9 cellular contexts compared by ENCODE assay signal in genomic region chr5:59893436-59894227, GRCh38. TPM values are rescaled to one million over a fixed set of nuclear protein-coding genes. Genes with fewer than 3 reads are reported as not detected.
A peak's percentile ranks its signal among the peaks of the same experiment; 100 is the strongest.
DNase-seq lines count a peak whose midpoint lies in the region; ATAC-seq, FAIRE-seq and TF ChIP-seq lines count a peak whose summit lies in the region.
"Had no signal": no experiment of that assay in that cellular context is flagged by ENCODE, and none has a peak within 500 bp of the region (broad histone marks: within the 10 kb centered on the region; RNA-seq: fewer than 3 reads in every experiment).

TSS of gene PDE4D (minus strand) at chr5:59893726.

- H3F3A ChIP-seq in smooth muscle cell (ENCODE audit: low read depth): no peaks in the 10 kb centered on the region

- H3K79me2 ChIP-seq in smooth muscle cell (ENCODE audit: low read depth): no peaks in the 10 kb centered on the region

- H3K36me3 Mint-ChIP-seq in activated CD4-positive, alpha-beta T cell treated with anti-CD3 and anti-CD28 coated beads, Interleukin-2, amount 10 ng/mL, durations not matched to agents 7 days and 5 days (ENCODE audit: low read depth): no peaks in the 10 kb centered on the region
- peaks cover 5 to 6% (median 6%) of the 10 kb centered on the region in 3 donors for H3K36me3 Mint-ChIP-seq in immature natural killer cell

- peak; percentile 6 for DNase-seq in activated CD4-positive, alpha-beta T cell treated with anti-CD3 and anti-CD28 coated beads, Interleukin-2, amount 10 ng/mL, durations not matched to agents 7 days and 5 days
- DNase-seq in activated CD4-positive, alpha-beta T cell treated with anti-CD3 and anti-CD28 coated beads, Interleukin-2, amount 50 U/mL, for 1 hour: no peak
- peak; percentile 32 for DNase-seq in NCI-H345 (lab: John Stamatoyannopoulos, UW)
- peak; percentile 48 for DNase-seq in bronchial epithelial cell (ENCODE audit: low read depth)
- DNase-seq in immature natural killer cell: no peak
- peak; percentile 28 for DNase-seq in smooth muscle cell (lab: John Stamatoyannopoulos, UW; ENCODE audit: unreplicated experiment)
- no peak for DNase-seq in effector memory CD4-positive, alpha-beta T cell

- peaks cover 18% of the 10 kb centered on the region for H3K27me3 ChIP-seq in bronchial epithelial cell (ENCODE audit: control insufficient read depth, insufficient read depth, low read length)
- H3K27me3 ChIP-seq in smooth muscle cell (ENCODE audit: low read depth): peaks cover 81% of the 10 kb centered on the region
- H3K27me3 ChIP-seq in effector memory CD4-positive, alpha-beta T cell (replicated peaks; ENCODE audit: control insufficient read depth, insufficient read depth, low read length, poor library complexity, severe bottlenecking): peaks cover 8% of the 10 kb centered on the region

- H3K9me3 ChIP-seq in smooth muscle cell (replicated peaks; ENCODE audit: low read depth): no peaks in the 10 kb centered on the region
- no peaks in the 10 kb centered on the region for H3K9me3 ChIP-seq in effector memory CD4-positive, alpha-beta T cell (ENCODE audit: control insufficient read depth, low read length)

- no peak for FAIRE-seq in bronchial epithelial cell (lab: Jason Lieb, UNC)
- FAIRE-seq: endometrium had no signal

- no peaks in the 10 kb centered on the region for H3K9me3 Mint-ChIP-seq in activated CD4-positive, alpha-beta T cell treated with anti-CD3 and anti-CD28 coated beads, Interleukin-2, amount 10 ng/mL, durations not matched to agents 7 days and 5 days
- peaks cover 4 to 37% (median 11%) of the 10 kb centered on the region in 6 donors for H3K9me3 Mint-ChIP-seq in immature natural killer cell

- H3K4me1 ChIP-seq in smooth muscle cell (ENCODE audit: low read depth): no peaks in the 10 kb centered on the region
- H3K4me1 ChIP-seq in effector memory CD4-positive, alpha-beta T cell (ENCODE audit: control insufficient read depth, insufficient read depth, low read length, poor library complexity, severe bottlenecking): no peaks in the 10 kb centered on the region

- H2AFZ ChIP-seq in smooth muscle cell (ENCODE audit: low read depth): no peak within 1 kb of the TSS

- H3K4me2 ChIP-seq in smooth muscle cell: peak within 1 kb of the TSS; percentile 89

- CTCF ChIA-PET in activated CD4-positive, alpha-beta T cell treated with anti-CD3 and anti-CD28 coated beads, Interleukin-2, amount 10 ng/mL, durations not matched to agents 7 days and 5 days (lab: Charles Lee): no interaction called here

- peak within 1 kb of the TSS; percentile 27 for H3K27ac Mint-ChIP-seq in activated CD4-positive, alpha-beta T cell treated with anti-CD3 and anti-CD28 coated beads, Interleukin-2, amount 10 ng/mL, durations not matched to agents 7 days and 5 days
- no peak within 1 kb of the TSS for H3K27ac Mint-ChIP-seq in immature natural killer cell

- H3K4me3 ChIP-seq in bronchial epithelial cell (ENCODE audit: low read depth, low read length) (no peak within 1 kb of the TSS), smooth muscle cell (peak within 1 kb of the TSS; percentile 44)
- no peak within 1 kb of the TSS for H3K4me3 ChIP-seq in effector memory CD4-positive, alpha-beta T cell (ENCODE audit: insufficient read depth, low read depth, low read length, poor library complexity, severe bottlenecking)

- H3K27me3 Mint-ChIP-seq in activated CD4-positive, alpha-beta T cell treated with anti-CD3 and anti-CD28 coated beads, Interleukin-2, amount 10 ng/mL, durations not matched to agents 7 days and 5 days: peaks cover 36% of the 10 kb centered on the region
- peaks cover 8 to 15% (median 14%) of the 10 kb centered on the region in 3 donors for H3K27me3 Mint-ChIP-seq in immature natural killer cell (ENCODE audit: low read depth in 3 of 3)

- no peaks in the 10 kb centered on the region for H3K36me3 ChIP-seq in bronchial epithelial cell (ENCODE audit: control insufficient read depth, insufficient read depth, low read length)
- no peaks in the 10 kb centered on the region for H3K36me3 ChIP-seq in smooth muscle cell (ENCODE audit: low read depth)
- H3K36me3 ChIP-seq in effector memory CD4-positive, alpha-beta T cell (ENCODE audit: control insufficient read depth, insufficient read depth, low read length): no peaks in the 10 kb centered on the region

- TF ChIP-seq CTCF in bronchial epithelial cell (IDR thresholded peaks at IDR 0.05; ENCODE audit: insufficient read depth, low read length, severe bottlenecking): no peak
- no peak for TF ChIP-seq CTCF in smooth muscle cell (IDR thresholded peaks at IDR 0.05; ENCODE audit: borderline replicate concordance, insufficient read depth, poor library complexity, severe bottlenecking)

- H3K27ac ChIP-seq in smooth muscle cell (ENCODE audit: low read depth): no peak within 1 kb of the TSS
- H3K27ac ChIP-seq in effector memory CD4-positive, alpha-beta T cell (ENCODE audit: insufficient read depth, low read length, poor library complexity, severe bottlenecking): no peak within 1 kb of the TSS

- H3K9ac ChIP-seq in smooth muscle cell (ENCODE audit: low read depth): no peak within 1 kb of the TSS

- H3K4me3 Mint-ChIP-seq in activated CD4-positive, alpha-beta T cell treated with anti-CD3 and anti-CD28 coated beads, Interleukin-2, amount 10 ng/mL, durations not matched to agents 7 days and 5 days: no peak within 1 kb of the TSS
- peak within 1 kb of the TSS in 1 of 5 donors; percentile 35 for H3K4me3 Mint-ChIP-seq in immature natural killer cell

- H4K20me1 ChIP-seq in smooth muscle cell (ENCODE audit: low read depth): no peaks in the 10 kb centered on the region

- WGBS in smooth muscle cell (ENCODE audit: low lambda C conversion rate): under 1% methylated on average over 30 of the region's 62 CpGs

- H3K4me1 Mint-ChIP-seq in activated CD4-positive, alpha-beta T cell treated with anti-CD3 and anti-CD28 coated beads, Interleukin-2, amount 10 ng/mL, durations not matched to agents 7 days and 5 days: peaks cover 2% of the 10 kb centered on the region
- no peaks in the 10 kb centered on the region for H3K4me1 Mint-ChIP-seq in immature natural killer cell

- POLR2A ChIA-PET in activated CD4-positive, alpha-beta T cell treated with anti-CD3 and anti-CD28 coated beads, Interleukin-2, amount 10 ng/mL, durations not matched to agents 7 days and 5 days (lab: Charles Lee): no interaction called here

- no peak for ATAC-seq in GM21717 (IDR thresholded peaks at IDR 0.05; ENCODE audit: unreplicated experiment)

RNA-seq across cellular contexts. Expression of gene PDE4D, which starts in this region (rescaled TPM):
- total RNA-seq in activated CD4-positive, alpha-beta T cell treated with anti-CD3 and anti-CD28 coated beads, Interleukin-2, amount 10 ng/mL, durations not matched to agents 7 days and 5 days: 10 to 100 TPM; 62.0 to 67.8 TPM
- total RNA-seq in bronchial epithelial cell: 5.6 and 6.8 TPM in 2 replicates
- polyA plus RNA-seq in immature natural killer cell: 10 to 100 TPM; 10.7 to 15.4 (median 12.6) TPM
- 61.0 and 71.6 TPM in 2 replicates for total RNA-seq in smooth muscle cell
- 16.3 and 16.4 TPM in 2 replicates for polyA plus RNA-seq in smooth muscle cell

Comparison
In these comparisons a context has a peak if more than half of its experiments do, and no peak if none do; other contexts are left out.
1. DNase-seq: peak in activated CD4-positive, alpha-beta T cell treated with anti-CD3 and anti-CD28 coated beads, Interleukin-2, amount 10 ng/mL, durations not matched to agents 7 days and 5 days (single experiment), NCI-H345 (single experiment), bronchial epithelial cell (single experiment) and smooth muscle cell (single experiment); none in activated CD4-positive, alpha-beta T cell treated with anti-CD3 and anti-CD28 coated beads, Interleukin-2, amount 50 U/mL, for 1 hour (single experiment), immature natural killer cell (0 of 3) and effector memory CD4-positive, alpha-beta T cell (0 of 3).